ENCODE assay signal across 1 cellular context in the genomic region with DNA sequence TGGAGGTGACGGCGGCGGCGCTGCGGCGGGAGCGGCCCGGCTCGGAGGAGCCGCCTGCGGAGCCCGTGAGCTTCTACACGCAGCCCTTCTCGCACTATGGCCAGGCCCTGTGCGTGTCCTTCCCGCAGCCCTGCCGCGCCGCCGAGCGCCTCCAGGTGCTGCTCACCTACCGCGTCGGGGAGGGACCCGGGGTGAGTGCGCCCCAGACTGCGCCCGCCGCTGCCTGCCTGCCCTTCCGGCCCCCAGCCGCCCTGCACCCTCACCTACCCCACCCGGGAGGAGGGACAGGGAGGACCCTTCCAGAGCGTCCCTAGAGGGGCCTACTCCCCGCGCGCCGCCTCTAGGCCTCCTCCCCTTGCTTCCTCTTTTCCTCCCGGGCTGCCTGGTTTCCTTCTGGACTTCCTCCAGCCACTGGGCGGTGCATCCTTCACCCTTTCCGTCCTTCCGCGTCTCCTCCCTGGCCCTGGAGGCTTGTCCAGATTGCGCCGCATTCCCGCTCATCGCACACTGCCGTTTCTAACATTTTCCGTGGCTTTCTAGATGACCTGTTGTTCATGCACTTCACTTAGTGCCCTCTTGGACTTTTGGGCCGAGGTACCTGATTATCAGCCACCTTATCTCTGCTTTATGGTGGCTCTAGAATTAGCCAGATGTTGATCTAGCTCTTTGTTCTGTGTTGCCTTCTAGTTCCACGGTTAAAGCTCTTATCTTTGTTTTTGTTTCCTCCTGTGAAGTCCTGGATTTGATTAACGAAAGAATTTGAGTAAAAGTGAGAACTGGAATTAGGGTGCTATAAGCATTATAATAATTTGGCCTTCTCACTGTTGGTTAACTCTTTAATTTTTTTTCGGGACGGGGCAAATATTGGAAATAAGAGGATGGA.
TF ChIP-seq lines count a peak whose summit lies in the region.

No MANE protein-coding gene starts in this region.

TF ChIP-seq in HepG2, 621 proteins besides CTCF, POLR2A, EP300 and RAD21 (continued from another document and continues in another):
- TF ChIP-seq, protein P1, sequence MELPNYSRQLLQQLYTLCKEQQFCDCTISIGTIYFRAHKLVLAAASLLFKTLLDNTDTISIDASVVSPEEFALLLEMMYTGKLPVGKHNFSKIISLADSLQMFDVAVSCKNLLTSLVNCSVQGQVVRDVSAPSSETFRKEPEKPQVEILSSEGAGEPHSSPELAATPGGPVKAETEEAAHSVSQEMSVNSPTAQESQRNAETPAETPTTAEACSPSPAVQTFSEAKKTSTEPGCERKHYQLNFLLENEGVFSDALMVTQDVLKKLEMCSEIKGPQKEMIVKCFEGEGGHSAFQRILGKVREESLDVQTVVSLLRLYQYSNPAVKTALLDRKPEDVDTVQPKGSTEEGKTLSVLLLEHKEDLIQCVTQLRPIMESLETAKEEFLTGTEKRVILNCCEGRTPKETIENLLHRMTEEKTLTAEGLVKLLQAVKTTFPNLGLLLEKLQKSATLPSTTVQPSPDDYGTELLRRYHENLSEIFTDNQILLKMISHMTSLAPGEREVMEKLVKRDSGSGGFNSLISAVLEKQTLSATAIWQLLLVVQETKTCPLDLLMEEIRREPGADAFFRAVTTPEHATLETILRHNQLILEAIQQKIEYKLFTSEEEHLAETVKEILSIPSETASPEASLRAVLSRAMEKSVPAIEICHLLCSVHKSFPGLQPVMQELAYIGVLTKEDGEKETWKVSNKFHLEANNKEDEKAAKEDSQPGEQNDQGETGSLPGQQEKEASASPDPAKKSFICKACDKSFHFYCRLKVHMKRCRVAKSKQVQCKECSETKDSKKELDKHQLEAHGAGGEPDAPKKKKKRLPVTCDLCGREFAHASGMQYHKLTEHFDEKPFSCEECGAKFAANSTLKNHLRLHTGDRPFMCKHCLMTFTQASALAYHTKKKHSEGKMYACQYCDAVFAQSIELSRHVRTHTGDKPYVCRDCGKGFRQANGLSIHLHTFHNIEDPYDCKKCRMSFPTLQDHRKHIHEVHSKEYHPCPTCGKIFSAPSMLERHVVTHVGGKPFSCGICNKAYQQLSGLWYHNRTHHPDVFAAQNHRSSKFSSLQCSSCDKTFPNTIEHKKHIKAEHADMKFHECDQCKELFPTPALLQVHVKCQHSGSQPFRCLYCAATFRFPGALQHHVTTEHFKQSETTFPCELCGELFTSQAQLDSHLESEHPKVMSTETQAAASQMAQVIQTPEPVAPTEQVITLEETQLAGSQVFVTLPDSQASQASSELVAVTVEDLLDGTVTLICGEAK (IDR thresholded peaks at IDR 0.05), result no peak; the same call in 1 of the 2 replicates
- TF ChIP-seq, protein P1 (CRISPR knock-in tag; IDR thresholded peaks at IDR 0.05), result peak; percentile 77
- TF ChIP-seq KLF6 (CRISPR knock-in tag; IDR thresholded peaks at IDR 0.05) (no peak), SKI (IDR thresholded peaks at IDR 0.05; ENCODE audit: partially characterized antibody) (no peak), GATAD2A (CRISPR knock-in tag; IDR thresholded peaks at IDR 0.05) (peak; percentile 20; the same call in 1 of the 2 replicates), HNF4A (CRISPR knock-in tag; IDR thresholded peaks at IDR 0.05) (peak; percentile 80), RNF2 (conservative IDR thresholded peaks at IDR 0.05; ENCODE audit: low read depth) (no peak), ZNF3 (CRISPR knock-in tag; IDR thresholded peaks at IDR 0.05) (no peak), MLLT10 (CRISPR knock-in tag; IDR thresholded peaks at IDR 0.05) (no peak), U2AF2 (IDR thresholded peaks at IDR 0.05; ENCODE audit: low read depth, low read length) (no peak), SPEN (CRISPR knock-in tag; IDR thresholded peaks at IDR 0.05; ENCODE audit: low read depth) (peak; percentile 68; the same call in 1 of the 2 replicates), ZBTB7B (CRISPR knock-in tag; IDR thresholded peaks at IDR 0.05) (peak; percentile 43; the same call in 1 of the 2 replicates), FOXM1 (CRISPR knock-in tag; IDR thresholded peaks at IDR 0.05) (no peak), MED8 (CRISPR knock-in tag; IDR thresholded peaks at IDR 0.05; ENCODE audit: insufficient replicate concordance) (peak; percentile 42), ZNF724P (CRISPR knock-in tag; IDR thresholded peaks at IDR 0.05; ENCODE audit: borderline replicate concordance) (no peak; the same call in 1 of the 2 replicates), MED13 (CRISPR knock-in tag; IDR thresholded peaks at IDR 0.05) (no peak), ZNF839 (CRISPR knock-in tag; IDR thresholded peaks at IDR 0.05; ENCODE audit: borderline replicate concordance) (peak; percentile 58; the same call in 1 of the 2 replicates), ZNF207 (IDR thresholded peaks at IDR 0.05; ENCODE audit: borderline replicate concordance) (no peak), BCL6 (CRISPR knock-in tag; IDR thresholded peaks at IDR 0.05) (no peak), MXI1 (IDR thresholded peaks at IDR 0.05; ENCODE audit: borderline replicate concordance, low read depth, low read length) (no peak; the same call in 2 of the 3 replicates), TP53 (CRISPR knock-in tag; conservative IDR thresholded peaks at IDR 0.05) (no peak)
- TF ChIP-seq, protein P2, sequence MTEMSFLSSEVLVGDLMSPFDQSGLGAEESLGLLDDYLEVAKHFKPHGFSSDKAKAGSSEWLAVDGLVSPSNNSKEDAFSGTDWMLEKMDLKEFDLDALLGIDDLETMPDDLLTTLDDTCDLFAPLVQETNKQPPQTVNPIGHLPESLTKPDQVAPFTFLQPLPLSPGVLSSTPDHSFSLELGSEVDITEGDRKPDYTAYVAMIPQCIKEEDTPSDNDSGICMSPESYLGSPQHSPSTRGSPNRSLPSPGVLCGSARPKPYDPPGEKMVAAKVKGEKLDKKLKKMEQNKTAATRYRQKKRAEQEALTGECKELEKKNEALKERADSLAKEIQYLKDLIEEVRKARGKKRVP (CRISPR knock-in tag; IDR thresholded peaks at IDR 0.05), result no peak
- TF ChIP-seq, protein P3, sequence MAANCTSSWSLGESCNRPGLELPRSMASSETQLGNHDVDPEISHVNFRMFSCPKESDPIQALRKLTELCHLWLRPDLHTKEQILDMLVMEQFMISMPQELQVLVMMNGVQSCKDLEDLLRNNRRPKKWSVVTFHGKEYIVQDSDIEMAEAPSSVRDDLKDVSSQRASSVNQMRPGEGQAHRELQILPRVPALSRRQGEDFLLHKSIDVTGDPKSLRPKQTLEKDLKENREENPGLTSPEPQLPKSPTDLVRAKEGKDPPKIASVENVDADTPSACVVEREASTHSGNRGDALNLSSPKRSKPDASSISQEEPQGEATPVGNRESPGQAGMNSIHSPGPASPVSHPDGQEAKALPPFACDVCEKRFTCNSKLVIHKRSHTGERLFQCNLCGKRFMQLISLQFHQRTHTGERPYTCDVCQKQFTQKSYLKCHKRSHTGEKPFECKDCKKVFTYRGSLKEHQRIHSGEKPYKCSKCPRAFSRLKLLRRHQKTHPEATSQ (CRISPR knock-in tag; IDR thresholded peaks at IDR 0.05; ENCODE audit: borderline replicate concordance), result no peak
- TF ChIP-seq, protein P4, sequence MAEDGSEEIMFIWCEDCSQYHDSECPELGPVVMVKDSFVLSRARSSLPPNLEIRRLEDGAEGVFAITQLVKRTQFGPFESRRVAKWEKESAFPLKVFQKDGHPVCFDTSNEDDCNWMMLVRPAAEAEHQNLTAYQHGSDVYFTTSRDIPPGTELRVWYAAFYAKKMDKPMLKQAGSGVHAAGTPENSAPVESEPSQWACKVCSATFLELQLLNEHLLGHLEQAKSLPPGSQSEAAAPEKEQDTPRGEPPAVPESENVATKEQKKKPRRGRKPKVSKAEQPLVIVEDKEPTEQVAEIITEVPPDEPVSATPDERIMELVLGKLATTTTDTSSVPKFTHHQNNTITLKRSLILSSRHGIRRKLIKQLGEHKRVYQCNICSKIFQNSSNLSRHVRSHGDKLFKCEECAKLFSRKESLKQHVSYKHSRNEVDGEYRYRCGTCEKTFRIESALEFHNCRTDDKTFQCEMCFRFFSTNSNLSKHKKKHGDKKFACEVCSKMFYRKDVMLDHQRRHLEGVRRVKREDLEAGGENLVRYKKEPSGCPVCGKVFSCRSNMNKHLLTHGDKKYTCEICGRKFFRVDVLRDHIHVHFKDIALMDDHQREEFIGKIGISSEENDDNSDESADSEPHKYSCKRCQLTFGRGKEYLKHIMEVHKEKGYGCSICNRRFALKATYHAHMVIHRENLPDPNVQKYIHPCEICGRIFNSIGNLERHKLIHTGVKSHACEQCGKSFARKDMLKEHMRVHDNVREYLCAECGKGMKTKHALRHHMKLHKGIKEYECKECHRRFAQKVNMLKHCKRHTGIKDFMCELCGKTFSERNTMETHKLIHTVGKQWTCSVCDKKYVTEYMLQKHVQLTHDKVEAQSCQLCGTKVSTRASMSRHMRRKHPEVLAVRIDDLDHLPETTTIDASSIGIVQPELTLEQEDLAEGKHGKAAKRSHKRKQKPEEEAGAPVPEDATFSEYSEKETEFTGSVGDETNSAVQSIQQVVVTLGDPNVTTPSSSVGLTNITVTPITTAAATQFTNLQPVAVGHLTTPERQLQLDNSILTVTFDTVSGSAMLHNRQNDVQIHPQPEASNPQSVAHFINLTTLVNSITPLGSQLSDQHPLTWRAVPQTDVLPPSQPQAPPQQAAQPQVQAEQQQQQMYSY (CRISPR knock-in tag; IDR thresholded peaks at IDR 0.05), result peak; percentile 63; the same call in 1 of the 2 replicates
- TF ChIP-seq, protein P5, sequence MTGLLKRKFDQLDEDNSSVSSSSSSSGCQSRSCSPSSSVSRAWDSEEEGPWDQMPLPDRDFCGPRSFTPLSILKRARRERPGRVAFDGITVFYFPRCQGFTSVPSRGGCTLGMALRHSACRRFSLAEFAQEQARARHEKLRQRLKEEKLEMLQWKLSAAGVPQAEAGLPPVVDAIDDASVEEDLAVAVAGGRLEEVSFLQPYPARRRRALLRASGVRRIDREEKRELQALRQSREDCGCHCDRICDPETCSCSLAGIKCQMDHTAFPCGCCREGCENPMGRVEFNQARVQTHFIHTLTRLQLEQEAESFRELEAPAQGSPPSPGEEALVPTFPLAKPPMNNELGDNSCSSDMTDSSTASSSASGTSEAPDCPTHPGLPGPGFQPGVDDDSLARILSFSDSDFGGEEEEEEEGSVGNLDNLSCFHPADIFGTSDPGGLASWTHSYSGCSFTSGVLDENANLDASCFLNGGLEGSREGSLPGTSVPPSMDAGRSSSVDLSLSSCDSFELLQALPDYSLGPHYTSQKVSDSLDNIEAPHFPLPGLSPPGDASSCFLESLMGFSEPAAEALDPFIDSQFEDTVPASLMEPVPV (CRISPR knock-in tag; IDR thresholded peaks at IDR 0.05), result no peak
- TF ChIP-seq, protein P6, sequence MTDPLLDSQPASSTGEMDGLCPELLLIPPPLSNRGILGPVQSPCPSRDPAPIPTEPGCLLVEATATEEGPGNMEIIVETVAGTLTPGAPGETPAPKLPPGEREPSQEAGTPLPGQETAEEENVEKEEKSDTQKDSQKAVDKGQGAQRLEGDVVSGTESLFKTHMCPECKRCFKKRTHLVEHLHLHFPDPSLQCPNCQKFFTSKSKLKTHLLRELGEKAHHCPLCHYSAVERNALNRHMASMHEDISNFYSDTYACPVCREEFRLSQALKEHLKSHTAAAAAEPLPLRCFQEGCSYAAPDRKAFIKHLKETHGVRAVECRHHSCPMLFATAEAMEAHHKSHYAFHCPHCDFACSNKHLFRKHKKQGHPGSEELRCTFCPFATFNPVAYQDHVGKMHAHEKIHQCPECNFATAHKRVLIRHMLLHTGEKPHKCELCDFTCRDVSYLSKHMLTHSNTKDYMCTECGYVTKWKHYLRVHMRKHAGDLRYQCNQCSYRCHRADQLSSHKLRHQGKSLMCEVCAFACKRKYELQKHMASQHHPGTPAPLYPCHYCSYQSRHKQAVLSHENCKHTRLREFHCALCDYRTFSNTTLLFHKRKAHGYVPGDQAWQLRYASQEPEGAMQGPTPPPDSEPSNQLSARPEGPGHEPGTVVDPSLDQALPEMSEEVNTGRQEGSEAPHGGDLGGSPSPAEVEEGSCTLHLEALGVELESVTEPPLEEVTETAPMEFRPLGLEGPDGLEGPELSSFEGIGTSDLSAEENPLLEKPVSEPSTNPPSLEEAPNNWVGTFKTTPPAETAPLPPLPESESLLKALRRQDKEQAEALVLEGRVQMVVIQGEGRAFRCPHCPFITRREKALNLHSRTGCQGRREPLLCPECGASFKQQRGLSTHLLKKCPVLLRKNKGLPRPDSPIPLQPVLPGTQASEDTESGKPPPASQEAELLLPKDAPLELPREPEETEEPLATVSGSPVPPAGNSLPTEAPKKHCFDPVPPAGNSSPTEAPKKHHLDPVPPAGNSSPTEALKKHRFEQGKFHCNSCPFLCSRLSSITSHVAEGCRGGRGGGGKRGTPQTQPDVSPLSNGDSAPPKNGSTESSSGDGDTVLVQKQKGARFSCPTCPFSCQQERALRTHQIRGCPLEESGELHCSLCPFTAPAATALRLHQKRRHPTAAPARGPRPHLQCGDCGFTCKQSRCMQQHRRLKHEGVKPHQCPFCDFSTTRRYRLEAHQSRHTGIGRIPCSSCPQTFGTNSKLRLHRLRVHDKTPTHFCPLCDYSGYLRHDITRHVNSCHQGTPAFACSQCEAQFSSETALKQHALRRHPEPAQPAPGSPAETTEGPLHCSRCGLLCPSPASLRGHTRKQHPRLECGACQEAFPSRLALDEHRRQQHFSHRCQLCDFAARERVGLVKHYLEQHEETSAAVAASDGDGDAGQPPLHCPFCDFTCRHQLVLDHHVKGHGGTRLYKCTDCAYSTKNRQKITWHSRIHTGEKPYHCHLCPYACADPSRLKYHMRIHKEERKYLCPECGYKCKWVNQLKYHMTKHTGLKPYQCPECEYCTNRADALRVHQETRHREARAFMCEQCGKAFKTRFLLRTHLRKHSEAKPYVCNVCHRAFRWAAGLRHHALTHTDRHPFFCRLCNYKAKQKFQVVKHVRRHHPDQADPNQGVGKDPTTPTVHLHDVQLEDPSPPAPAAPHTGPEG (CRISPR knock-in tag; IDR thresholded peaks at IDR 0.05), result no peak
- TF ChIP-seq, protein P7, sequence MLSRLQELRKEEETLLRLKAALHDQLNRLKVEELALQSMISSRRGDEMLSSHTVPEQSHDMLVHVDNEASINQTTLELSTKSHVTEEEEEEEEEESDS (CRISPR knock-in tag; IDR thresholded peaks at IDR 0.05; ENCODE audit: borderline replicate concordance), result no peak
